ENCODE assay signal across 8 cellular contexts in genomic region chr5:59367791-59368394, GRCh38.
DNase-seq lines count a peak whose midpoint lies in the region; ATAC-seq and TF ChIP-seq lines count a peak whose summit lies in the region.

No MANE protein-coding gene starts in this region.

- no peak overlapping the region for H3K4me3 Mint-ChIP-seq in T-helper 2 cell treated with Interferon-gamma antibody and Interleukin-4, amounts not matched to agents 5 μg/mL and 100 μg/mL, for 36 hours

- DNase-seq in AG04449 (ENCODE audit: low read depth, low spot score) (peak; percentile 23), GM10266 (ENCODE audit: extremely low spot score) (peak; percentile 18), MV-4-11 (lab: John Stamatoyannopoulos, UW) (peak; percentile 33), cerebellum (ENCODE audit: low spot score) (peak; percentile 19), left kidney (ENCODE audit: low read depth, low spot score) (peak; percentile 86)
- DNase-seq in T-helper 2 cell treated with Interferon-gamma antibody and Interleukin-4, amounts not matched to agents 5 μg/mL and 100 μg/mL, for 36 hours (ENCODE audit: low spot score), result peak; percentile 28
- peak; percentile 13 to 20 for DNase-seq in stimulated activated CD4-positive, alpha-beta T cell treated with anti-CD3 and anti-CD28 coated beads, Interleukin-4, amount 100 ng/mL, for 4 hours

- H3K36me3 Mint-ChIP-seq in T-helper 2 cell treated with Interferon-gamma antibody and Interleukin-4, amounts not matched to agents 5 μg/mL and 100 μg/mL, for 36 hours (ENCODE audit: low read depth), result no peaks in the 10 kb centered on the region

- peaks cover 9% of the 10 kb centered on the region for H3K27me3 Mint-ChIP-seq in T-helper 2 cell treated with Interferon-gamma antibody and Interleukin-4, amounts not matched to agents 5 μg/mL and 100 μg/mL, for 36 hours (ENCODE audit: low read depth)

- H3K4me1 Mint-ChIP-seq in T-helper 2 cell treated with Interferon-gamma antibody and Interleukin-4, amounts not matched to agents 5 μg/mL and 100 μg/mL, for 36 hours (ENCODE audit: low read depth), result no peaks in the 10 kb centered on the region

- H3K9me3 Mint-ChIP-seq in T-helper 2 cell treated with Interferon-gamma antibody and Interleukin-4, amounts not matched to agents 5 μg/mL and 100 μg/mL, for 36 hours, result no peaks in the 10 kb centered on the region

- TF ChIP-seq CTCF in AG04449 (IDR thresholded peaks at IDR 0.05; ENCODE audit: insufficient read depth, low read length, missing control alignments), result peak; percentile 79
- TF ChIP-seq CTCF in GM10266 (IDR thresholded peaks at IDR 0.05; ENCODE audit: control insufficient read depth, insufficient read depth, low read depth, missing control alignments), result peak; percentile 64

- POLR2A ChIA-PET in AG04449 (lab: Yijun Ruan, JAX), result no interaction called here

- no peak overlapping the region for H3K27ac Mint-ChIP-seq in T-helper 2 cell treated with Interferon-gamma antibody and Interleukin-4, amounts not matched to agents 5 μg/mL and 100 μg/mL, for 36 hours

- H3K4me3 ChIP-seq in AG04449 (ENCODE audit: low read depth, low read length), result no peak overlapping the region

- CTCF ChIA-PET in AG04449 (lab: Yijun Ruan, JAX), result interaction anchor here (0.6 to 17.8 kb wide), 32 partner anchors 8 to 482 kb away, joined by 3 to 367 read pairs (median 8); no protein-coding TSS in a partner anchor

- ATAC-seq in GM19397 (IDR thresholded peaks at IDR 0.05; ENCODE audit: unreplicated experiment), result no peak

Comparison
In these comparisons a context has a peak if more than half of its experiments do, and no peak if none do; other contexts are left out.
1. DNase-seq: peak in every context shown above with its lines; median percentile 86 in left kidney; 33 in MV-4-11; 28 in T-helper 2 cell treated with Interferon-gamma antibody and Interleukin-4, amounts not matched to agents 5 μg/mL and 100 μg/mL, for 36 hours; 23 in AG04449; 19 in cerebellum; 18 in GM10266; 16 in stimulated activated CD4-positive, alpha-beta T cell treated with anti-CD3 and anti-CD28 coated beads, Interleukin-4, amount 100 ng/mL, for 4 hours.